In genomic region chr5:91079037-91079436, GRCh38 we compare ENCODE assay signal across 18 cellular contexts.
DNase-seq lines count a peak whose midpoint lies in the region; ATAC-seq, FAIRE-seq and TF ChIP-seq lines count a peak whose summit lies in the region.
"Had no signal": no experiment of that assay in that cellular context is flagged by ENCODE, and none has a peak within 500 bp of the region (broad histone marks: within the 10 kb centered on the region; RNA-seq: fewer than 3 reads in every experiment).

No MANE protein-coding gene starts in this region.

- DNase-seq in RCC 7860 (ENCODE audit: low spot score) (peak; percentile 35), fibroblast of pulmonary artery (ENCODE audit: low read depth) (peak; percentile 52), skeletal muscle cell (ENCODE audit: low read depth) (peak; percentile 54), left cardiac atrium (no peak), substantia nigra (lab: John Stamatoyannopoulos, UW) (no peak)
- no peak for DNase-seq in activated CD4-positive, CD25-positive, alpha-beta regulatory T cell treated with anti-CD3 and anti-CD28 coated beads, Interleukin-2, amount 50 U/mL, for 72 hours
- no peak for DNase-seq in stimulated activated CD4-positive, alpha-beta T cell treated with anti-CD3 and anti-CD28 coated beads, Interleukin-2, amount 100 ng/mL, for 24 hours
- DNase-seq: activated CD4-positive, alpha-beta T cell treated with anti-CD3 and anti-CD28 coated beads, Interleukin-2, amount 10 ng/mL, durations not matched to agents 7 days and 5 days; activated naive CD4-positive, alpha-beta T cell treated with anti-CD3 and anti-CD28 coated beads, Interleukin-2, amount 50 U/mL, for 16 hours; DMS 273 treated with DMSO at 0.1 percent for 48 hours; effector CD4-positive, alpha-beta T cell; MM.1S; naive thymus-derived CD4-positive, alpha-beta T cell; NCI-H510A treated with DMSO at 0.1 percent for 48 hours; SJCRH30; stimulated activated CD8-positive, alpha-beta memory T cell treated with anti-CD3 and anti-CD28 coated beads, Interleukin-4, amount 100 ng/mL, for 48 hours had no signal

- intact Hi-C loops in left cardiac atrium (cut with DNase I): no loop called here

- H3K4me3 ChIP-seq in fibroblast of pulmonary artery (replicated peaks; ENCODE audit: low read depth, low read length) (no peak overlapping the region), skeletal muscle cell (ENCODE audit: low read depth, low read length) (no peak overlapping the region)
- H3K4me3 ChIP-seq: SJCRH30 had no signal

- no peak for TF ChIP-seq CTCF in fibroblast of pulmonary artery (IDR thresholded peaks at IDR 0.05; ENCODE audit: low read length, missing control alignments)

- FAIRE-seq in RCC 7860 (lab: Jason Lieb, UNC): peak; percentile 55

- ATAC-seq in GM21529 (IDR thresholded peaks at IDR 0.05; ENCODE audit: unreplicated experiment) (peak; percentile 46), left cardiac atrium (no peak)
- ATAC-seq: naive thymus-derived CD4-positive, alpha-beta T cell had no signal

- H3K27ac ChIP-seq in substantia nigra (ENCODE audit: low read depth, low read length, poor library complexity, severe bottlenecking): no peak overlapping the region
- H3K27ac ChIP-seq: HL-60, SJCRH30 had no signal

Comparison
In these comparisons a context has a peak if more than half of its experiments do, and no peak if none do; other contexts are left out.
1. DNase-seq: peak in RCC 7860 (single experiment), fibroblast of pulmonary artery (single experiment) and skeletal muscle cell (single experiment); none in activated CD4-positive, CD25-positive, alpha-beta regulatory T cell treated with anti-CD3 and anti-CD28 coated beads, Interleukin-2, amount 50 U/mL, for 72 hours (single experiment), left cardiac atrium (single experiment), stimulated activated CD4-positive, alpha-beta T cell treated with anti-CD3 and anti-CD28 coated beads, Interleukin-2, amount 100 ng/mL, for 24 hours (0 of 2) and substantia nigra (0 of 49).